ENCODE assay signal across 20 cellular contexts in genomic region chr7:90743626-90744025, GRCh38.
DNase-seq lines count a peak whose midpoint lies in the region; ATAC-seq and FAIRE-seq lines count a peak whose summit lies in the region.
"Had no signal": no experiment of that assay in that cellular context is flagged by ENCODE, and none has a peak within 500 bp of the region (broad histone marks: within the 10 kb centered on the region; RNA-seq: fewer than 3 reads in every experiment).

No MANE protein-coding gene starts in this region.

- no peaks in the 10 kb centered on the region for H3K36me3 ChIP-seq in small intestine (ENCODE audit: control insufficient read depth in 2 of 2, insufficient read depth in 2 of 2, low read length in 2 of 2)

- no peaks in the 10 kb centered on the region for H3K27me3 Mint-ChIP-seq in activated naive CD4-positive, alpha-beta T cell treated with anti-CD3 and anti-CD28 coated beads, Interleukin-2, amount 50 U/mL, for 24 hours
- H3K27me3 Mint-ChIP-seq: B cell; CD8-positive, alpha-beta memory T cell had no signal

- DNase-seq in activated naive CD4-positive, alpha-beta T cell (lab: John Stamatoyannopoulos, UW): no peak
- DNase-seq in RCC 7860 (ENCODE audit: low spot score) (no peak), frontal cortex (ENCODE audit: low spot score in 2 of 2) (no peak), small intestine (no peak), NCI-H2196 treated with DMSO at 0.1 percent for 48 hours (lab: John Stamatoyannopoulos, UW; ENCODE audit: unreplicated experiment) (no peak)
- DNase-seq in stimulated activated CD4-positive, alpha-beta T cell treated with anti-CD3 and anti-CD28 coated beads, Interleukin-4, amount 100 ng/mL, for 1 hour: no peak
- DNase-seq: CD8-positive, alpha-beta memory T cell; COR-L47; DMS 273 treated with DMSO at 0.1 percent for 48 hours; DMS53; DND-41; EL; H9 had no signal

- no peaks in the 10 kb centered on the region for H3K4me1 Mint-ChIP-seq in activated naive CD4-positive, alpha-beta T cell treated with anti-CD3 and anti-CD28 coated beads, Interleukin-2, amount 50 U/mL, for 24 hours
- H3K4me1 Mint-ChIP-seq: CD8-positive, alpha-beta memory T cell had no signal

- H3K27ac ChIP-seq in small intestine (ENCODE audit: low read depth in 1 of 2, low read length in 1 of 2): no peak overlapping the region
- H3K27ac ChIP-seq: 22Rv1; BLaER1 treated with 17β-estradiol and CSF1 and Interleukin-3, amounts not matched to agents 10 nM and 100 nM had no signal

- H3K4me1 ChIP-seq in small intestine (ENCODE audit: control insufficient read depth in 2 of 2, insufficient read depth in 1 of 2, low read depth in 1 of 2, low read length in 1 of 2): no peaks in the 10 kb centered on the region

- no peaks in the 10 kb centered on the region for H3K9me3 Mint-ChIP-seq in activated naive CD4-positive, alpha-beta T cell treated with anti-CD3 and anti-CD28 coated beads, Interleukin-2, amount 50 U/mL, for 24 hours

- 39 to 47% (median 45%) methylated on average over 1 of the region's 1 CpG for WGBS in small intestine, 3 donors

- H3K4me3 Mint-ChIP-seq in activated naive CD4-positive, alpha-beta T cell treated with anti-CD3 and anti-CD28 coated beads, Interleukin-2, amount 50 U/mL, for 24 hours: no peak overlapping the region
- H3K4me3 Mint-ChIP-seq: B cell; CD8-positive, alpha-beta memory T cell; H9 had no signal

- H3K27ac Mint-ChIP-seq in activated naive CD4-positive, alpha-beta T cell treated with anti-CD3 and anti-CD28 coated beads, Interleukin-2, amount 50 U/mL, for 24 hours: peak overlapping the region; percentile 31
- H3K27ac Mint-ChIP-seq: B cell; CD8-positive, alpha-beta memory T cell; H9 had no signal

- H3K36me3 Mint-ChIP-seq in activated naive CD4-positive, alpha-beta T cell treated with anti-CD3 and anti-CD28 coated beads, Interleukin-2, amount 50 U/mL, for 24 hours: no peaks in the 10 kb centered on the region
- H3K36me3 Mint-ChIP-seq: CD8-positive, alpha-beta memory T cell had no signal

- no peaks in the 10 kb centered on the region for H3K27me3 ChIP-seq in small intestine (ENCODE audit: control insufficient read depth in 2 of 2, insufficient read depth in 2 of 2, low read length in 2 of 2)
- H3K27me3 ChIP-seq: BLaER1 treated with 17β-estradiol and CSF1 and Interleukin-3, amounts not matched to agents 10 nM and 100 nM had no signal

- ATAC-seq in GM19397 (IDR thresholded peaks at IDR 0.05; ENCODE audit: unreplicated experiment): no peak
- ATAC-seq: GM12878 had no signal

- no peaks in the 10 kb centered on the region for H3K9me3 ChIP-seq in small intestine (ENCODE audit: control insufficient read depth, low read depth)

- no peak overlapping the region for H3K4me3 ChIP-seq in small intestine (ENCODE audit: low read depth in 1 of 2, low read length in 2 of 2)
- H3K4me3 ChIP-seq: BLaER1 treated with 17β-estradiol and CSF1 and Interleukin-3, amounts not matched to agents 10 nM and 100 nM; GM12878 had no signal

- peak; percentile 31 for FAIRE-seq in RCC 7860 (lab: Jason Lieb, UNC)
- peak; percentile 64 for FAIRE-seq in frontal cortex (lab: Jason Lieb, UNC)
- FAIRE-seq in small intestine (lab: Jason Lieb, UNC): peak; percentile 23
- FAIRE-seq: GM12878, H1 had no signal
